In genomic region chr14:29712586-29712985, GRCh38 we compare ENCODE assay signal across 21 cellular contexts.
DNase-seq lines count a peak whose midpoint lies in the region; ATAC-seq lines count a peak whose summit lies in the region.
"Had no signal": no experiment of that assay in that cellular context is flagged by ENCODE, and none has a peak within 500 bp of the region (broad histone marks: within the 10 kb centered on the region; RNA-seq: fewer than 3 reads in every experiment).

No MANE protein-coding gene starts in this region.

- DNase-seq in DMS79 treated with DMSO at 0.1 percent for 48 hours (lab: John Stamatoyannopoulos, UW) (peak; percentile 65), NCI-H146 treated with DMSO at 0.1 percent for 48 hours (lab: John Stamatoyannopoulos, UW; ENCODE audit: unreplicated experiment) (peak; percentile 3), NCI-H2196 treated with DMSO at 0.1 percent for 48 hours (lab: John Stamatoyannopoulos, UW; ENCODE audit: unreplicated experiment) (peak; percentile 49), SHP77 (lab: John Stamatoyannopoulos, UW) (peak; percentile 72 to 89), SKM-1 (lab: John Stamatoyannopoulos, UW; ENCODE audit: unreplicated experiment) (no peak)
- DNase-seq in activated T-cell treated with anti-CD3 and anti-CD28 coated beads, Interleukin-2, amount 50 U/mL, for 1 hour, result no peak
- DNase-seq: ACHN; activated CD4-positive, alpha-beta T cell treated with anti-CD3 and anti-CD28 coated beads, Interleukin-2, amount 10 ng/mL, durations not matched to agents 24 days and 14 days; activated naive CD4-positive, alpha-beta T cell treated with anti-CD3 and anti-CD28 coated beads, Interleukin-2, amount 50 U/mL, for 16 hours; amygdala; colonic mucosa; islet precursor cell; NCI-H526 treated with DMSO at 0.1 percent for 48 hours; ovary; retina; stimulated activated CD4-positive, alpha-beta T cell treated with anti-CD3 and anti-CD28 coated beads, Interleukin-2, amount 100 ng/mL, for 24 hours had no signal

- ATAC-seq in GM21528 (IDR thresholded peaks at IDR 0.05; ENCODE audit: low FRiP score, unreplicated experiment), result no peak
- ATAC-seq: esophagus mucosa; HCT116; natural killer cell treated with Interleukin-12 subunit alpha and Interleukin-12 subunit beta and Interleukin-15 and Interleukin-18, amount 100 ng/mL, for 72 hours; SK-N-SH treated with all-trans-retinoic acid at 6 μM for 48 hours had no signal

Comparison
In these comparisons a context has a peak if more than half of its experiments do, and no peak if none do; other contexts are left out.
1. DNase-seq: peak in DMS79 treated with DMSO at 0.1 percent for 48 hours (single experiment), NCI-H146 treated with DMSO at 0.1 percent for 48 hours (single experiment), NCI-H2196 treated with DMSO at 0.1 percent for 48 hours (single experiment) and SHP77 (2 of 2); none in SKM-1 (single experiment) and activated T-cell treated with anti-CD3 and anti-CD28 coated beads, Interleukin-2, amount 50 U/mL, for 1 hour (single experiment).